ENCODE assay signal across 15 cellular contexts in the genomic region with DNA sequence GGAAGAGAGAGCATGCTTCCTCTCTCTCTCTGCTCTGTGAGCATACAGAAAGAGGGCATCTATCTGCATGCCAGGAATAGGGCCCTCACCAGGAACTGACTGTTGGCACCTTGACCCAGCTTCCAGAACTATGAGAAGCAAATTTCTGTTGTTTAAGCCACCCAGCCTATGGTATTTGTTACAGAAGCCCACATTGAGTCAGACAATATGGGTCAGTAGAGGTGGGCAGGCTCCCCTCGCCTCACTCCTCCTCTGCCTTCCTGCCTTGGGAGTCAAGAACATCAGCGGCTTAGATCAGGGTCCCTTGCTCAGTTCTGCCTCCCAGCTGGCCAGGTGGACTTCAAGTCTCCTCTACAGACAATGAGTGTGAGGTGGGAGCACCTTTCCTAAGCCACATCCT.
"Had no signal": no experiment of that assay in that cellular context is flagged by ENCODE, and none has a peak within 500 bp of the region (broad histone marks: within the 10 kb centered on the region; RNA-seq: fewer than 3 reads in every experiment).

No MANE protein-coding gene starts in this region.

- H3K27ac ChIP-seq: dorsolateral prefrontal cortex, left ventricle myocardium inferior, right atrium auricular region, uterus had no signal

- H3K9me3 ChIP-seq: uterus had no signal

- FAIRE-seq: small intestine had no signal

- H3K36me3 ChIP-seq: left ventricle myocardium inferior, right atrium auricular region, uterus had no signal

- ATAC-seq: activated T-helper 17 cell treated with anti-CD3 and anti-CD28 coated beads, Interleukin-2, amount 50 U/mL, for 72 hours; natural killer cell; T-cell had no signal

- H3K4me1 ChIP-seq: right atrium auricular region had no signal

- H3K27me3 ChIP-seq: right atrium auricular region, uterus had no signal

- H3K4me3 ChIP-seq: dorsolateral prefrontal cortex, left ventricle myocardium inferior, right atrium auricular region, uterus had no signal

- DNase-seq: activated CD4-positive, alpha-beta T cell treated with anti-CD3 and anti-CD28 coated beads, Interleukin-2, amount 50 U/mL, for 4 hours; activated naive CD4-positive, alpha-beta T cell treated with Interleukin-2 at 50 U/mL for 16 hours; activated naive CD8-positive, alpha-beta T cell treated with anti-CD3 and anti-CD28 coated beads, Interleukin-2, amount 50 U/mL, for 24 hours; dorsolateral prefrontal cortex; erythroblast; hypothalamus; left ventricle myocardium inferior; natural killer cell; nucleus accumbens; small intestine; T-cell; T-helper 9 cell had no signal
